ENCODE assay signal across 14 cellular contexts in genomic region chr14:75142494-75142893, GRCh38. TPM values are rescaled to one million over a fixed set of nuclear protein-coding genes. Genes with fewer than 3 reads are reported as not detected.
A peak's percentile ranks its signal among the peaks of the same experiment; 100 is the strongest.
DNase-seq lines count a peak whose midpoint lies in the region; ATAC-seq and TF ChIP-seq lines count a peak whose summit lies in the region.
"Had no signal": no experiment of that assay in that cellular context is flagged by ENCODE, and none has a peak within 500 bp of the region (broad histone marks: within the 10 kb centered on the region; RNA-seq: fewer than 3 reads in every experiment).

No MANE protein-coding gene starts in this region.

- no peaks in the 10 kb centered on the region for H3K9me3 Mint-ChIP-seq in activated CD8-positive, alpha-beta T cell treated with anti-CD3 and anti-CD28 coated beads for 36 hours
- H3K9me3 Mint-ChIP-seq in activated CD8-positive, alpha-beta T cell treated with anti-CD3 and anti-CD28 coated beads, Interleukin-2, amount 10 ng/mL, durations not matched to agents 7 days and 5 days (ENCODE audit: insufficient read depth): no peaks in the 10 kb centered on the region
- H3K9me3 Mint-ChIP-seq in memory B cell: no peaks in the 10 kb centered on the region
- H3K9me3 Mint-ChIP-seq: activated CD4-positive, alpha-beta T cell treated with anti-CD3 and anti-CD28 coated beads, Interleukin-2, amount 10 ng/mL, durations not matched to agents 7 days and 5 days; activated T-helper 2 cell treated with anti-CD3 and anti-CD28 coated beads, Interferon-gamma antibody, Interleukin-2, Interleukin-4, amounts not matched to agents 10 μg/mL and 5 μg/mL and 100 μg/mL, durations not matched to agents 14 hours and 24 hours and 36 hours had no signal

- intact Hi-C loops in activated CD8-positive, alpha-beta T cell treated with anti-CD3 and anti-CD28 coated beads for 36 hours (cut with micrococcal nuclease): no loop called here

- H3K27ac Mint-ChIP-seq in activated CD8-positive, alpha-beta T cell treated with anti-CD3 and anti-CD28 coated beads for 36 hours: peak overlapping the region; percentile 2
- no peak overlapping the region for H3K27ac Mint-ChIP-seq in activated CD8-positive, alpha-beta T cell treated with anti-CD3 and anti-CD28 coated beads, Interleukin-2, amount 10 ng/mL, durations not matched to agents 7 days and 5 days
- peak overlapping the region; percentile 0 for H3K27ac Mint-ChIP-seq in memory B cell
- H3K27ac Mint-ChIP-seq: activated CD4-positive, alpha-beta T cell treated with anti-CD3 and anti-CD28 coated beads, Interleukin-2, amount 10 ng/mL, durations not matched to agents 7 days and 5 days; activated T-helper 2 cell treated with anti-CD3 and anti-CD28 coated beads, Interferon-gamma antibody, Interleukin-2, Interleukin-4, amounts not matched to agents 10 μg/mL and 5 μg/mL and 100 μg/mL, durations not matched to agents 14 hours and 24 hours and 36 hours had no signal

- H3K27ac ChIP-seq in VCaP (peak overlapping the region; percentile 40), substantia nigra (ENCODE audit: low read depth, low read length, poor library complexity, severe bottlenecking) (peak overlapping the region; percentile 97)

- H3K36me3 Mint-ChIP-seq in activated CD8-positive, alpha-beta T cell treated with anti-CD3 and anti-CD28 coated beads for 36 hours (ENCODE audit: low read depth): peaks cover 37% of the 10 kb centered on the region
- H3K36me3 Mint-ChIP-seq in activated CD8-positive, alpha-beta T cell treated with anti-CD3 and anti-CD28 coated beads, Interleukin-2, amount 10 ng/mL, durations not matched to agents 7 days and 5 days (ENCODE audit: low read depth): peaks cover 35% of the 10 kb centered on the region
- H3K36me3 Mint-ChIP-seq in memory B cell: peaks cover 7% of the 10 kb centered on the region

- H3K27me3 Mint-ChIP-seq in activated CD8-positive, alpha-beta T cell treated with anti-CD3 and anti-CD28 coated beads for 36 hours: no peaks in the 10 kb centered on the region
- no peaks in the 10 kb centered on the region for H3K27me3 Mint-ChIP-seq in activated CD8-positive, alpha-beta T cell treated with anti-CD3 and anti-CD28 coated beads, Interleukin-2, amount 10 ng/mL, durations not matched to agents 7 days and 5 days (ENCODE audit: low read depth)
- H3K27me3 Mint-ChIP-seq in memory B cell: no peaks in the 10 kb centered on the region
- H3K27me3 Mint-ChIP-seq: activated CD4-positive, alpha-beta T cell treated with anti-CD3 and anti-CD28 coated beads, Interleukin-2, amount 10 ng/mL, durations not matched to agents 7 days and 5 days had no signal

- CTCF ChIA-PET in activated CD8-positive, alpha-beta T cell treated with anti-CD3 and anti-CD28 coated beads for 36 hours (lab: Charles Lee): interaction anchor here (1.0 to 14.6 kb wide), 5 partner anchors 10 to 159 kb away, joined by 3 to 268 read pairs (median 5); no protein-coding TSS in a partner anchor
- CTCF ChIA-PET in activated CD8-positive, alpha-beta T cell treated with anti-CD3 and anti-CD28 coated beads, Interleukin-2, amount 10 ng/mL, durations not matched to agents 7 days and 5 days (lab: Charles Lee): interaction anchor here (0.7 to 9.5 kb wide), 9 partner anchors 11 to 179 kb away, joined by 3 to 95 read pairs (median 4); no protein-coding TSS in a partner anchor

- TF ChIP-seq CTCF in activated CD8-positive, alpha-beta T cell treated with anti-CD3 and anti-CD28 coated beads for 36 hours (IDR thresholded peaks at IDR 0.05): no peak
- no peak for TF ChIP-seq CTCF in VCaP (conservative IDR thresholded peaks at IDR 0.05)

- POLR2A ChIA-PET in activated CD8-positive, alpha-beta T cell treated with anti-CD3 and anti-CD28 coated beads for 36 hours (lab: Charles Lee): interaction anchor here (0.6 kb wide), 1 partner anchor 220 kb away, joined by 5 read pairs; the partner anchor contains the start of gene RPS6KL1
- POLR2A ChIA-PET in activated CD8-positive, alpha-beta T cell treated with anti-CD3 and anti-CD28 coated beads, Interleukin-2, amount 10 ng/mL, durations not matched to agents 7 days and 5 days (lab: Charles Lee): no interaction called here

- no peak for DNase-seq in activated CD8-positive, alpha-beta T cell treated with anti-CD3 and anti-CD28 coated beads for 36 hours
- no peak for DNase-seq in activated CD8-positive, alpha-beta T cell treated with anti-CD3 and anti-CD28 coated beads, Interleukin-2, amount 10 ng/mL, durations not matched to agents 7 days and 5 days
- DNase-seq in memory B cell (ENCODE audit: low spot score in 2 of 2): no peak
- DNase-seq in substantia nigra (lab: John Stamatoyannopoulos, UW): no peak
- no peak for DNase-seq in activated effector memory CD4-positive, alpha-beta T cell treated with Interleukin-2 at 50 U/mL for 16 hours
- DNase-seq in DMS 273 treated with DMSO at 0.1 percent for 48 hours (lab: John Stamatoyannopoulos, UW): no peak
- no peak for DNase-seq in LoVo (ENCODE audit: low spot score)
- DNase-seq: GF-D8, midbrain, NCI-H2029, NCI-H774 had no signal

- no peak for ATAC-seq in activated CD8-positive, alpha-beta T cell treated with anti-CD3 and anti-CD28 coated beads for 36 hours
- ATAC-seq in activated CD8-positive, alpha-beta T cell treated with anti-CD3 and anti-CD28 coated beads, Interleukin-2, amount 10 ng/mL, durations not matched to agents 7 days and 5 days: no peak
- ATAC-seq in memory B cell (ENCODE audit: low read depth): no peak

- H3K4me1 Mint-ChIP-seq in activated CD8-positive, alpha-beta T cell treated with anti-CD3 and anti-CD28 coated beads for 36 hours (ENCODE audit: low read depth): peaks cover 70% of the 10 kb centered on the region
- peaks cover 73% of the 10 kb centered on the region for H3K4me1 Mint-ChIP-seq in activated CD8-positive, alpha-beta T cell treated with anti-CD3 and anti-CD28 coated beads, Interleukin-2, amount 10 ng/mL, durations not matched to agents 7 days and 5 days (ENCODE audit: low read depth)
- H3K4me1 Mint-ChIP-seq in memory B cell: peaks cover 27% of the 10 kb centered on the region

- no peak overlapping the region for H3K4me3 Mint-ChIP-seq in activated CD8-positive, alpha-beta T cell treated with anti-CD3 and anti-CD28 coated beads for 36 hours
- no peak overlapping the region for H3K4me3 Mint-ChIP-seq in activated CD8-positive, alpha-beta T cell treated with anti-CD3 and anti-CD28 coated beads, Interleukin-2, amount 10 ng/mL, durations not matched to agents 7 days and 5 days
- H3K4me3 Mint-ChIP-seq in memory B cell: no peak overlapping the region
- H3K4me3 Mint-ChIP-seq: activated CD4-positive, alpha-beta T cell treated with anti-CD3 and anti-CD28 coated beads, Interleukin-2, amount 10 ng/mL, durations not matched to agents 7 days and 5 days had no signal

RNA-seq across cellular contexts. Expression of gene NEK9, which starts 15.6 kb away (rescaled TPM):
- total RNA-seq in activated CD8-positive, alpha-beta T cell treated with anti-CD3 and anti-CD28 coated beads for 36 hours: 10 to 100 TPM; 54.9 to 59.5 TPM
- 10 to 100 TPM; 73.7 to 80.0 TPM for total RNA-seq in activated CD8-positive, alpha-beta T cell treated with anti-CD3 and anti-CD28 coated beads, Interleukin-2, amount 10 ng/mL, durations not matched to agents 7 days and 5 days

RNA-seq across cellular contexts. Expression of gene TMED10, which starts 33.9 kb away (rescaled TPM):
- total RNA-seq in activated CD8-positive, alpha-beta T cell treated with anti-CD3 and anti-CD28 coated beads for 36 hours: 100 to 1,000 TPM; 173 to 179 TPM
- total RNA-seq in activated CD8-positive, alpha-beta T cell treated with anti-CD3 and anti-CD28 coated beads, Interleukin-2, amount 10 ng/mL, durations not matched to agents 7 days and 5 days: 100 to 1,000 TPM; 177 to 188 TPM
